In the genomic region with DNA sequence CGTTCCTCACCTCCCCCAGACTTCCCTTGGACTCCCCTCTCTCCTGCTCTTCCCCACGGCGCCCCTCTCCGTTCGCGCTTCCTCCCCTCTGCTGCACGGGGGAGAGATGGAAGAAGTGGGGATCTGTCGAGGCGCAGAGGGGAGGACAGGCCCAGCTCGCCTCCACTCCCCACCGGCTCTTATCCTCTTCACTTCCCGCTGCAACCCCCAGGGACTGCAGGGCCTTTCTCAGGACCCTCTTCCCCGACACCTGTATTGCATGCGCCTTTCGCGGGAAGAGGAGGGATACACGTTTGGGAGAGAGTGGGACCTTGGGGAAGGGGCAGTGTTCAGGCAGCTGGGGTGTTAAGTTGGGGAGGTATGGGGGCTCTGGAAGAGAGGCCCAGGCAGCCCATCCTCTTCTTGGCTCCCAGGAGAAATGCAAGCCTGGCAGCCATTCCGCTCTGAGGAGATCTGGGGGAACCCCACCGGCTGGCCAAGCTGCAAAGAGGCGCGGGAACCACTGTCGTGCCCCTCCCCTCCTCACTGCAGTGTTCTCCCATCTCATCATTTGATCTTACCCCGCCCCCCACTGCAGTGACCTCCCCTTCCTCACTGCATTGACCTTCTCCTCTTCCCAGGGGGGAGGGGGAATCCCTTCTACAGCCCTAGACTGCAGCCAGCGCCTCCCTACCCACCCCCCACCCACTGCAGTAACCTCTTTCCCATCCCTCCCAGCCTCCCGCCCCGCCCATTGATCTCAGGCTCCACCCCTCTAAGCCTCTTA, we compare ENCODE assay signal across 2 cellular contexts.
TF ChIP-seq lines count a peak whose summit lies in the region.

No MANE protein-coding gene starts in this region.

TF ChIP-seq in WTC11, 78 proteins besides CTCF, POLR2A, EP300 and RAD21 (continued from another document):
- TF ChIP-seq JUN (CRISPR knock-in tag; IDR thresholded peaks at IDR 0.05) (no peak), USF1 (CRISPR knock-in tag; IDR thresholded peaks at IDR 0.05) (no peak), ZNF425 (CRISPR knock-in tag; conservative IDR thresholded peaks at IDR 0.05) (no peak), SP1 (CRISPR knock-in tag; conservative IDR thresholded peaks at IDR 0.05) (no peak), ZNF396 (CRISPR knock-in tag; IDR thresholded peaks at IDR 0.05; ENCODE audit: borderline replicate concordance) (no peak), ZNF138 (CRISPR knock-in tag; conservative IDR thresholded peaks at IDR 0.05) (no peak), NR1H2 (CRISPR knock-in tag; IDR thresholded peaks at IDR 0.05) (no peak), ZNF423 (CRISPR knock-in tag; IDR thresholded peaks at IDR 0.05) (no peak), PRRX2 (CRISPR knock-in tag; IDR thresholded peaks at IDR 0.05) (no peak), ZNF263 (CRISPR knock-in tag; IDR thresholded peaks at IDR 0.05; ENCODE audit: low read depth) (no peak)
- TF ChIP-seq, protein P1, sequence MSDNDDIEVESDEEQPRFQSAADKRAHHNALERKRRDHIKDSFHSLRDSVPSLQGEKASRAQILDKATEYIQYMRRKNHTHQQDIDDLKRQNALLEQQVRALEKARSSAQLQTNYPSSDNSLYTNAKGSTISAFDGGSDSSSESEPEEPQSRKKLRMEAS (CRISPR knock-in tag; IDR thresholded peaks at IDR 0.05): 0 out of 2 replicates have a peak, but pooled peaks have one; percentile 11
- TF ChIP-seq, protein P2, sequence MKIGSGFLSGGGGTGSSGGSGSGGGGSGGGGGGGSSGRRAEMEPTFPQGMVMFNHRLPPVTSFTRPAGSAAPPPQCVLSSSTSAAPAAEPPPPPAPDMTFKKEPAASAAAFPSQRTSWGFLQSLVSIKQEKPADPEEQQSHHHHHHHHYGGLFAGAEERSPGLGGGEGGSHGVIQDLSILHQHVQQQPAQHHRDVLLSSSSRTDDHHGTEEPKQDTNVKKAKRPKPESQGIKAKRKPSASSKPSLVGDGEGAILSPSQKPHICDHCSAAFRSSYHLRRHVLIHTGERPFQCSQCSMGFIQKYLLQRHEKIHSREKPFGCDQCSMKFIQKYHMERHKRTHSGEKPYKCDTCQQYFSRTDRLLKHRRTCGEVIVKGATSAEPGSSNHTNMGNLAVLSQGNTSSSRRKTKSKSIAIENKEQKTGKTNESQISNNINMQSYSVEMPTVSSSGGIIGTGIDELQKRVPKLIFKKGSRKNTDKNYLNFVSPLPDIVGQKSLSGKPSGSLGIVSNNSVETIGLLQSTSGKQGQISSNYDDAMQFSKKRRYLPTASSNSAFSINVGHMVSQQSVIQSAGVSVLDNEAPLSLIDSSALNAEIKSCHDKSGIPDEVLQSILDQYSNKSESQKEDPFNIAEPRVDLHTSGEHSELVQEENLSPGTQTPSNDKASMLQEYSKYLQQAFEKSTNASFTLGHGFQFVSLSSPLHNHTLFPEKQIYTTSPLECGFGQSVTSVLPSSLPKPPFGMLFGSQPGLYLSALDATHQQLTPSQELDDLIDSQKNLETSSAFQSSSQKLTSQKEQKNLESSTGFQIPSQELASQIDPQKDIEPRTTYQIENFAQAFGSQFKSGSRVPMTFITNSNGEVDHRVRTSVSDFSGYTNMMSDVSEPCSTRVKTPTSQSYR (CRISPR knock-in tag; IDR thresholded peaks at IDR 0.05): peak; percentile 79
- TF ChIP-seq, protein P3, sequence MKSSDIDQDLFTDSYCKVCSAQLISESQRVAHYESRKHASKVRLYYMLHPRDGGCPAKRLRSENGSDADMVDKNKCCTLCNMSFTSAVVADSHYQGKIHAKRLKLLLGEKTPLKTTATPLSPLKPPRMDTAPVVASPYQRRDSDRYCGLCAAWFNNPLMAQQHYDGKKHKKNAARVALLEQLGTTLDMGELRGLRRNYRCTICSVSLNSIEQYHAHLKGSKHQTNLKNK (CRISPR knock-in tag; IDR thresholded peaks at IDR 0.05): no peak

TF ChIP-seq in HepG2, 621 proteins besides CTCF, POLR2A, EP300 and RAD21 (continued from another document):
- TF ChIP-seq, protein P4, sequence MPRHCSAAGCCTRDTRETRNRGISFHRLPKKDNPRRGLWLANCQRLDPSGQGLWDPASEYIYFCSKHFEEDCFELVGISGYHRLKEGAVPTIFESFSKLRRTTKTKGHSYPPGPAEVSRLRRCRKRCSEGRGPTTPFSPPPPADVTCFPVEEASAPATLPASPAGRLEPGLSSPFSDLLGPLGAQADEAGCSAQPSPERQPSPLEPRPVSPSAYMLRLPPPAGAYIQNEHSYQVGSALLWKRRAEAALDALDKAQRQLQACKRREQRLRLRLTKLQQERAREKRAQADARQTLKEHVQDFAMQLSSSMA (CRISPR knock-in tag; IDR thresholded peaks at IDR 0.05): no peak
- TF ChIP-seq ELF3 (CRISPR knock-in tag; IDR thresholded peaks at IDR 0.05) (no peak), SATB2 (CRISPR knock-in tag; IDR thresholded peaks at IDR 0.05) (no peak), ZBTB46 (CRISPR knock-in tag; IDR thresholded peaks at IDR 0.05; ENCODE audit: borderline replicate concordance) (no peak), MXD4 (CRISPR knock-in tag; IDR thresholded peaks at IDR 0.05) (no peak), ZNF737 (CRISPR knock-in tag; IDR thresholded peaks at IDR 0.05; ENCODE audit: borderline replicate concordance) (no peak), EHMT2 (IDR thresholded peaks at IDR 0.05; ENCODE audit: borderline replicate concordance, low read depth, low read length) (no peak), ZBTB3 (CRISPR knock-in tag; IDR thresholded peaks at IDR 0.05; ENCODE audit: borderline replicate concordance, low read depth) (0 out of 2 replicates have a peak, but pooled peaks have one; percentile 16), MNT (IDR thresholded peaks at IDR 0.05) (no peak), CCAR2 (optimal IDR thresholded peaks at IDR 0.05; ENCODE audit: low read depth, low read length) (no peak), JUND (CRISPR knock-in tag; IDR thresholded peaks at IDR 0.05) (no peak), ZSCAN22 (CRISPR knock-in tag; IDR thresholded peaks at IDR 0.05) (no peak), KLF6 (CRISPR knock-in tag; IDR thresholded peaks at IDR 0.05) (no peak), TBX3 (IDR thresholded peaks at IDR 0.05; ENCODE audit: borderline replicate concordance) (no peak), ZNF567 (CRISPR knock-in tag; IDR thresholded peaks at IDR 0.05; ENCODE audit: borderline replicate concordance) (no peak), TARDBP (CRISPR knock-in tag; IDR thresholded peaks at IDR 0.05) (no peak), KAT2B (IDR thresholded peaks at IDR 0.05; ENCODE audit: borderline replicate concordance, low read depth, low read length) (no peak), ZMYM3 (CRISPR knock-in tag; IDR thresholded peaks at IDR 0.05) (no peak), MIER3 (CRISPR knock-in tag; IDR thresholded peaks at IDR 0.05; ENCODE audit: borderline replicate concordance) (no peak), U2AF1 (optimal IDR thresholded peaks at IDR 0.05; ENCODE audit: low read depth, low read length) (peak; percentile 54), HNRNPL (IDR thresholded peaks at IDR 0.05; ENCODE audit: low read depth, low read length) (no peak), RARA (CRISPR knock-in tag; IDR thresholded peaks at IDR 0.05) (no peak), EEA1 (CRISPR knock-in tag; IDR thresholded peaks at IDR 0.05; ENCODE audit: borderline replicate concordance) (peak; percentile 24; the same call in 1 of the 2 replicates), HOXA3 (CRISPR knock-in tag; IDR thresholded peaks at IDR 0.05) (no peak), SMAD3 (CRISPR knock-in tag; IDR thresholded peaks at IDR 0.05) (no peak), TOPORS (CRISPR knock-in tag; IDR thresholded peaks at IDR 0.05) (no peak), ZNF569 (CRISPR knock-in tag; IDR thresholded peaks at IDR 0.05; ENCODE audit: borderline replicate concordance) (no peak), ZNF143 (CRISPR knock-in tag; IDR thresholded peaks at IDR 0.05) (no peak), GLMP (CRISPR knock-in tag; IDR thresholded peaks at IDR 0.05; ENCODE audit: borderline replicate concordance) (no peak), ZNF160 (CRISPR knock-in tag; IDR thresholded peaks at IDR 0.05) (no peak), ZNF251 (CRISPR knock-in tag; IDR thresholded peaks at IDR 0.05) (no peak), CHD4 (IDR thresholded peaks at IDR 0.05; ENCODE audit: borderline replicate concordance, low read length) (no peak), CBX5 (CRISPR knock-in tag; IDR thresholded peaks at IDR 0.05; ENCODE audit: borderline replicate concordance) (no peak), ZNF530 (CRISPR knock-in tag; IDR thresholded peaks at IDR 0.05; ENCODE audit: low read depth) (no peak), ZNF121 (CRISPR knock-in tag; IDR thresholded peaks at IDR 0.05) (no peak), ZC3H13 (CRISPR knock-in tag; IDR thresholded peaks at IDR 0.05) (0 out of 2 replicates have a peak, but pooled peaks have one; percentile 6), KLF16 (CRISPR knock-in tag; IDR thresholded peaks at IDR 0.05) (no peak), PAWR (CRISPR knock-in tag; IDR thresholded peaks at IDR 0.05; ENCODE audit: borderline replicate concordance) (no peak)
- TF ChIP-seq, protein P5, sequence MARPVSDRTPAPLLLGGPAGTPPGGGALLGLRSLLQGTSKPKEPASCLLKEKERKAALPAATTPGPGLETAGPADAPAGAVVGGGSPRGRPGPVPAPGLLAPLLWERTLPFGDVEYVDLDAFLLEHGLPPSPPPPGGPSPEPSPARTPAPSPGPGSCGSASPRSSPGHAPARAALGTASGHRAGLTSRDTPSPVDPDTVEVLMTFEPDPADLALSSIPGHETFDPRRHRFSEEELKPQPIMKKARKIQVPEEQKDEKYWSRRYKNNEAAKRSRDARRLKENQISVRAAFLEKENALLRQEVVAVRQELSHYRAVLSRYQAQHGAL (CRISPR knock-in tag; IDR thresholded peaks at IDR 0.05; ENCODE audit: not compliant biosample characterization): no peak
- TF ChIP-seq, protein P6, sequence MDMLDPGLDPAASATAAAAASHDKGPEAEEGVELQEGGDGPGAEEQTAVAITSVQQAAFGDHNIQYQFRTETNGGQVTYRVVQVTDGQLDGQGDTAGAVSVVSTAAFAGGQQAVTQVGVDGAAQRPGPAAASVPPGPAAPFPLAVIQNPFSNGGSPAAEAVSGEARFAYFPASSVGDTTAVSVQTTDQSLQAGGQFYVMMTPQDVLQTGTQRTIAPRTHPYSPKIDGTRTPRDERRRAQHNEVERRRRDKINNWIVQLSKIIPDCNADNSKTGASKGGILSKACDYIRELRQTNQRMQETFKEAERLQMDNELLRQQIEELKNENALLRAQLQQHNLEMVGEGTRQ (IDR thresholded peaks at IDR 0.05; ENCODE audit: low read depth, low read length): no peak
- TF ChIP-seq, protein P6 (CRISPR knock-in tag; IDR thresholded peaks at IDR 0.05; ENCODE audit: borderline replicate concordance): no peak
- TF ChIP-seq, protein P7, sequence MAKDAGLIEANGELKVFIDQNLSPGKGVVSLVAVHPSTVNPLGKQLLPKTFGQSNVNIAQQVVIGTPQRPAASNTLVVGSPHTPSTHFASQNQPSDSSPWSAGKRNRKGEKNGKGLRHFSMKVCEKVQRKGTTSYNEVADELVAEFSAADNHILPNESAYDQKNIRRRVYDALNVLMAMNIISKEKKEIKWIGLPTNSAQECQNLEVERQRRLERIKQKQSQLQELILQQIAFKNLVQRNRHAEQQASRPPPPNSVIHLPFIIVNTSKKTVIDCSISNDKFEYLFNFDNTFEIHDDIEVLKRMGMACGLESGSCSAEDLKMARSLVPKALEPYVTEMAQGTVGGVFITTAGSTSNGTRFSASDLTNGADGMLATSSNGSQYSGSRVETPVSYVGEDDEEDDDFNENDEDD (CRISPR knock-in tag; IDR thresholded peaks at IDR 0.05; ENCODE audit: borderline replicate concordance): no peak
- TF ChIP-seq, protein P8, sequence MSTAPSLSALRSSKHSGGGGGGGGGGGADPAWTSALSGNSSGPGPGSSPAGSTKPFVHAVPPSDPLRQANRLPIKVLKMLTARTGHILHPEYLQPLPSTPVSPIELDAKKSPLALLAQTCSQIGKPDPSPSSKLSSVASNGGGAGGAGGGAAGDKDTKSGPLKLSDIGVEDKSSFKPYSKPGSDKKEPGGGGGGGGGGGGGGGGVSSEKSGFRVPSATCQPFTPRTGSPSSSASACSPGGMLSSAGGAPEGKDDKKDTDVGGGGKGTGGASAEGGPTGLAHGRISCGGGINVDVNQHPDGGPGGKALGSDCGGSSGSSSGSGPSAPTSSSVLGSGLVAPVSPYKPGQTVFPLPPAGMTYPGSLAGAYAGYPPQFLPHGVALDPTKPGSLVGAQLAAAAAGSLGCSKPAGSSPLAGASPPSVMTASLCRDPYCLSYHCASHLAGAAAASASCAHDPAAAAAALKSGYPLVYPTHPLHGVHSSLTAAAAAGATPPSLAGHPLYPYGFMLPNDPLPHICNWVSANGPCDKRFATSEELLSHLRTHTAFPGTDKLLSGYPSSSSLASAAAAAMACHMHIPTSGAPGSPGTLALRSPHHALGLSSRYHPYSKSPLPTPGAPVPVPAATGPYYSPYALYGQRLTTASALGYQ (CRISPR knock-in tag; IDR thresholded peaks at IDR 0.05): no peak
TF ChIP-seq in HepG2: peak in this region for 6.
